ENCODE assay signal across 9 cellular contexts in genomic region chr21:33949516-33950424, GRCh38. TPM values are rescaled to one million over a fixed set of nuclear protein-coding genes. Genes with fewer than 3 reads are reported as not detected.
DNase-seq lines count a peak whose midpoint lies in the region; ATAC-seq and TF ChIP-seq lines count a peak whose summit lies in the region.
"Had no signal": no experiment of that assay in that cellular context is flagged by ENCODE, and none has a peak within 500 bp of the region (broad histone marks: within the 10 kb centered on the region; RNA-seq: fewer than 3 reads in every experiment).

No MANE protein-coding gene starts in this region.

- intact Hi-C loops in OCI-LY7 (cut with micrococcal nuclease; ENCODE audit: unreplicated experiment) = no loop called here
- intact Hi-C loops in gastrocnemius medialis (cut with DNase I; ENCODE audit: low total_unique reads) = loop anchor here (10.0 kb wide), 1 partner anchor 125 kb away; the partner anchor contains the start of genes MRPS6 and SLC5A3
- intact Hi-C loops in heart right ventricle (cut with DNase I) = loop anchor here in 2 of 10 donors (10.0 kb wide), 2 partner anchors 75 to 385 kb away; no protein-coding TSS in a partner anchor

- H3K27ac ChIP-seq in OCI-LY7 (ENCODE audit: low read depth, low read length, poor library complexity, severe bottlenecking) = no peak overlapping the region
- H3K27ac ChIP-seq in gastrocnemius medialis = peak overlapping the region; percentile 29 to 81 (median 76)
- peak overlapping the region in 1 of 2 donors; percentile 61 for H3K27ac ChIP-seq in coronary artery
- H3K27ac ChIP-seq in heart right ventricle = peak overlapping the region in 1 of 10 donors; percentile 84

- no peaks in the 10 kb centered on the region for H3K27me3 ChIP-seq in gastrocnemius medialis
- no peaks in the 10 kb centered on the region for H3K27me3 ChIP-seq in heart right ventricle

- peak overlapping the region; percentile 57; the same call in 1 of the 2 replicates for H3K4me2 ChIP-seq in OCI-LY7 (ENCODE audit: low read length)

- POLR2A ChIA-PET in OCI-LY7 (lab: Charles Lee) = interaction anchor here (0.6 to 1.5 kb wide), 9 partner anchors 9 to 228 kb away, joined by 3 to 5 read pairs (median 4); no protein-coding TSS in a partner anchor

- CTCF ChIA-PET in OCI-LY7 (lab: Charles Lee; ENCODE audit: unreplicated experiment) = interaction anchor here (1.9 kb wide), 1 partner anchor 26 kb away, joined by 11 read pairs; no protein-coding TSS in a partner anchor

- ATAC-seq in gastrocnemius medialis = no peak
- no peak for ATAC-seq in heart right ventricle

- WGBS in heart right ventricle, 2 donors = 94 to 96% methylated on average over 12 of the region's 12 CpGs

- no peak for TF ChIP-seq POLR2A in gastrocnemius medialis (IDR thresholded peaks at IDR 0.05)

- DNase-seq in GM12864 (ENCODE audit: low read depth) = peak; percentile 61
- no peak for DNase-seq in OCI-LY7 (ENCODE audit: low spot score)
- peak; percentile 60 for DNase-seq in activated naive CD8-positive, alpha-beta T cell treated with anti-CD3 and anti-CD28 coated beads for 36 hours
- DNase-seq in gastrocnemius medialis = no peak
- DNase-seq in coronary artery (ENCODE audit: low spot score) = no peak
- DNase-seq in HCEC 1CT = no peak
- no peak for DNase-seq in heart right ventricle
- DNase-seq in SKM-1 treated with dmso at 0.1 percent for 144 hours (lab: John Stamatoyannopoulos, UW; ENCODE audit: unreplicated experiment) = no peak
- DNase-seq: NCI-H226 had no signal

- peak overlapping the region; percentile 72 for H3K4me3 Mint-ChIP-seq in activated naive CD8-positive, alpha-beta T cell treated with anti-CD3 and anti-CD28 coated beads for 36 hours

- no TSS peak for BruUV-seq in OCI-LY7 (replicated peaks; lab: Mats Ljungman, UMichigan)

- H3K9me3 ChIP-seq in OCI-LY7 (ENCODE audit: low read length) (no peaks in the 10 kb centered on the region; the same call in 1 of the 2 replicates), gastrocnemius medialis (no peaks in the 10 kb centered on the region), heart right ventricle (peaks cover 0 to 2% (median 0%) of the 10 kb centered on the region in 11 donors)

- no peaks in the 10 kb centered on the region for H4K20me1 ChIP-seq in OCI-LY7 (ENCODE audit: insufficient read depth, low read length)

- peaks cover 78% of the 10 kb centered on the region for H3K4me1 Mint-ChIP-seq in activated naive CD8-positive, alpha-beta T cell treated with anti-CD3 and anti-CD28 coated beads for 36 hours

- peaks cover 41% of the 10 kb centered on the region for H3K4me1 ChIP-seq in OCI-LY7 (ENCODE audit: insufficient read depth, low read length, poor library complexity, severe bottlenecking)
- peaks cover 16 to 34% of the 10 kb centered on the region in 2 donors for H3K4me1 ChIP-seq in gastrocnemius medialis
- H3K4me1 ChIP-seq in heart right ventricle = peaks cover 0 to 52% (median 8%) of the 10 kb centered on the region in 9 donors

- H3K36me3 ChIP-seq in OCI-LY7 (ENCODE audit: insufficient read depth, low read length) = no peaks in the 10 kb centered on the region
- no peaks in the 10 kb centered on the region for H3K36me3 ChIP-seq in gastrocnemius medialis
- no peaks in the 10 kb centered on the region for H3K36me3 ChIP-seq in heart right ventricle

- TF ChIP-seq CTCF in GM12864 (IDR thresholded peaks at IDR 0.05; ENCODE audit: low read depth, low read length, missing control alignments) (no peak), OCI-LY7 (conservative IDR thresholded peaks at IDR 0.05; ENCODE audit: low read length) (no peak), gastrocnemius medialis (IDR thresholded peaks at IDR 0.05 in 4 of 5, conservative IDR thresholded peaks at IDR 0.05 in 1 of 5) (no peak), coronary artery (IDR thresholded peaks at IDR 0.05) (no peak), heart right ventricle (IDR thresholded peaks at IDR 0.05) (no peak)

- H3K79me2 ChIP-seq in OCI-LY7 (ENCODE audit: insufficient read depth, low read depth, low read length) = no peaks in the 10 kb centered on the region

- peak overlapping the region; percentile 30 for H3K4me3 ChIP-seq in GM12864 (ENCODE audit: low read depth, low read length)
- H3K4me3 ChIP-seq in OCI-LY7 (ENCODE audit: low read depth, low read length, poor library complexity, severe bottlenecking) = no peak overlapping the region
- no peak overlapping the region for H3K4me3 ChIP-seq in gastrocnemius medialis
- H3K4me3 ChIP-seq in coronary artery = no peak overlapping the region
- peak overlapping the region in 1 of 10 donors; percentile 8 for H3K4me3 ChIP-seq in heart right ventricle

- H3K36me3 Mint-ChIP-seq in activated naive CD8-positive, alpha-beta T cell treated with anti-CD3 and anti-CD28 coated beads for 36 hours = peaks cover 51% of the 10 kb centered on the region

- H3K27ac Mint-ChIP-seq in activated naive CD8-positive, alpha-beta T cell treated with anti-CD3 and anti-CD28 coated beads for 36 hours = peak overlapping the region; percentile 98

- in situ Hi-C loops in gastrocnemius medialis (cut with MboI; ENCODE audit: low sequenced_read_pairs in 4 of 4) = loop anchor here in 1 of 4 donors (25.0 kb wide), 1 partner anchor 113 kb away; the partner anchor contains the start of genes MRPS6 and SLC5A3

- H3K27me3 Mint-ChIP-seq in activated naive CD8-positive, alpha-beta T cell treated with anti-CD3 and anti-CD28 coated beads for 36 hours = peaks cover 5% of the 10 kb centered on the region

- peaks cover 11% of the 10 kb centered on the region for H3K9me3 Mint-ChIP-seq in activated naive CD8-positive, alpha-beta T cell treated with anti-CD3 and anti-CD28 coated beads for 36 hours

- H2AFZ ChIP-seq in OCI-LY7 (ENCODE audit: low read length) = peak overlapping the region; percentile 99; the same call in 1 of the 2 replicates

- H3K9me2 ChIP-seq in OCI-LY7 (ENCODE audit: insufficient read depth, low read length) = no peaks in the 10 kb centered on the region

RNA-seq across cellular contexts. Expression of gene ATP5PO, which starts 34.2 kb away (rescaled TPM):
- 180 and 210 TPM in 2 replicates for total RNA-seq in OCI-LY7 (2014; rRNA removed; shearing (Covaris generic))
- total RNA-seq in OCI-LY7 (2022) = 206 and 227 TPM in 2 replicates
- total RNA-seq in activated naive CD8-positive, alpha-beta T cell treated with anti-CD3 and anti-CD28 coated beads for 36 hours = 100 to 1,000 TPM; 219 to 221 TPM
- total RNA-seq in gastrocnemius medialis = 100 to 1,000 TPM; 261 to 560 (median 356) TPM
- 100 to 1,000 TPM; 551 to 977 (median 851) TPM for total RNA-seq in heart right ventricle
- 1,000 to 10,000 TPM in 1 of 2 donors, 100 to 1,000 TPM in 1; 893 to 1,557 TPM for polyA plus RNA-seq in heart right ventricle

Comparison
In these comparisons a context has a peak if more than half of its experiments do, and no peak if none do; other contexts are left out.
1. DNase-seq: peak in GM12864 (single experiment) and activated naive CD8-positive, alpha-beta T cell treated with anti-CD3 and anti-CD28 coated beads for 36 hours (single experiment); none in OCI-LY7 (single experiment), gastrocnemius medialis (0 of 2), coronary artery (single experiment), HCEC 1CT (single experiment), heart right ventricle (0 of 2) and SKM-1 treated with dmso at 0.1 percent for 144 hours (single experiment).